In the genomic region with DNA sequence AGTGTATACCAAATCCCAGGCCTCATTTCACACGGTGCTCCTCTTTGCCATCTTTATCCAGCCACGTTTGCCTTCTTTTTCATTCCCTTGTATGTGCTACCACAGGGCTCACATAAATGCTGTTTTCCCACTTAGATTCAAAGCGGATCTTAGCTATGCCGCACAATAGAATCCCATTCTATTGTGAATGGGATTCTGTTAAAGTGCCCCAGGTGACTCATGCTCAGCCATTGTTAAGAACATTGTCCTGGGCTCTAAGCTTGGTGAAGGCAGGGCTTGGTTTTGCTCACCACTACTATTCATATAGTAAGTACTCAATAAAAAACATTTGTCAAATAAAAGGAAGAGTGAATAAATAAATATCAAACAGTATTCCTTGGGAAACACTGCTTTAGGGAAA, we compare ENCODE assay signal across 1 cellular context.
TF ChIP-seq lines count a peak whose summit lies in the region.

No MANE protein-coding gene starts in this region.

TF ChIP-seq in WTC11, 78 proteins besides CTCF, POLR2A, EP300 and RAD21 (continued from another document):
- TF ChIP-seq, protein P1, sequence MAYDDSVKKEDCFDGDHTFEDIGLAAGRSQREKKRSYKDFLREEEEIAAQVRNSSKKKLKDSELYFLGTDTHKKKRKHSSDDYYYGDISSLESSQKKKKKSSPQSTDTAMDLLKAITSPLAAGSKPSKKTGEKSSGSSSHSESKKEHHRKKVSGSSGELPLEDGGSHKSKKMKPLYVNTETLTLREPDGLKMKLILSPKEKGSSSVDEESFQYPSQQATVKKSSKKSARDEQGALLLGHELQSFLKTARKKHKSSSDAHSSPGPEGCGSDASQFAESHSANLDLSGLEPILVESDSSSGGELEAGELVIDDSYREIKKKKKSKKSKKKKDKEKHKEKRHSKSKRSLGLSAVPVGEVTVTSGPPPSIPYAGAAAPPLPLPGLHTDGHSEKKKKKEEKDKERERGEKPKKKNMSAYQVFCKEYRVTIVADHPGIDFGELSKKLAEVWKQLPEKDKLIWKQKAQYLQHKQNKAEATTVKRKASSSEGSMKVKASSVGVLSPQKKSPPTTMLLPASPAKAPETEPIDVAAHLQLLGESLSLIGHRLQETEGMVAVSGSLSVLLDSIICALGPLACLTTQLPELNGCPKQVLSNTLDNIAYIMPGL (CRISPR knock-in tag; IDR thresholded peaks at IDR 0.05) = no peak
- no peak for TF ChIP-seq EMX1 (CRISPR knock-in tag; IDR thresholded peaks at IDR 0.05)
